In the genomic region with DNA sequence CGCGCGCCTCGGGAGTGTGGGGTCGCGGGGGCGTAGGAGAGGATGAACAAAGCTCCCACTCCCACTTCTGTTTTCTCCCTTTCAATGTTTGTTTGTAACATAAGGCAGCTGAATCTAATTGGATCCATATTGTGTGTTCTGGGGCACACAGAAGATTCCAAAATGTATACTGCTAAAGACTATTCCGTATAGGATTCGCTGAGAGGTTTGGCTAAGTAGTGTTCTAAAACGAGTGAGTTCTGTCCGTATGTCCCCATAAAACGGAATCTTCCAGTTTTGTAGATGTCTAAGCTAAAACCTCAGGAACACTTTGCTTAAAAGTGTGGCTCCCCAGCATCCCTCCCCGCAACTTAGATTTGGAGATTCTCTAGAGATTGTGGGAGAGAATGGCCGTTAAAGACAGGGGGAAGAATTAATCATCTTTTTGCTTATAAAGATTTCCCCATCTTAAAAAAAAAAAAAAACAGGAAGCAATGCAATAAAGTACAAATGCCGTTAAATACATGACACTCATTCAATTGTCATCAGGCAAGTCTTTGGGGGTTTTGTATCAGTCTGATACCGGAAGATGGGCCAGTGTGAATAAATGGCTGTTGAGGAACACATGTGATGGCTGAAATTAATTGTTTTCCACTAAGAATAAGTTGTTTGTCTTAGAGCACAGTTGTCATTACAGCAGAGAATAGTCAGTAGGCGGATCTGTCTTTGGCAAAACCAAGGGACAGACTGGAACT, we compare ENCODE assay signal across 10 cellular contexts. TPM values are rescaled to one million over a fixed set of nuclear protein-coding genes. Genes with fewer than 3 reads are reported as not detected.
A peak's percentile ranks its signal among the peaks of the same experiment; 100 is the strongest.
DNase-seq lines count a peak whose midpoint lies in the region; ATAC-seq, FAIRE-seq and TF ChIP-seq lines count a peak whose summit lies in the region.
"Had no signal": no experiment of that assay in that cellular context is flagged by ENCODE, and none has a peak within 500 bp of the region (broad histone marks: within the 10 kb centered on the region; RNA-seq: fewer than 3 reads in every experiment).

No MANE protein-coding gene starts in this region.

- H3K27ac ChIP-seq in astrocyte (ENCODE audit: low read depth, low read length) (no peak overlapping the region), lower lobe of right lung (peak overlapping the region; percentile 83), tibial nerve (peak overlapping the region in 2 of 4 donors; percentile 83 to 85)
- H3K27ac ChIP-seq: C4-2B had no signal

- H3K79me2 ChIP-seq in astrocyte (ENCODE audit: insufficient read depth, low read length), result no peaks in the 10 kb centered on the region

- TF ChIP-seq POLR2A in tibial nerve (IDR thresholded peaks at IDR 0.05) (no peak), GM12892 (IDR thresholded peaks at IDR 0.05; ENCODE audit: low read depth, low read length) (no peak)

- TF ChIP-seq CTCF in astrocyte (IDR thresholded peaks at IDR 0.05; ENCODE audit: insufficient read depth, low read depth, low read length) (no peak), lower lobe of right lung (IDR thresholded peaks at IDR 0.05) (no peak), tibial nerve (IDR thresholded peaks at IDR 0.05) (no peak)

- TF ChIP-seq EP300 in tibial nerve (IDR thresholded peaks at IDR 0.05), result no peak

- H3K9me3 ChIP-seq in astrocyte (ENCODE audit: insufficient read depth, low read depth, low read length) (no peaks in the 10 kb centered on the region), lower lobe of right lung (no peaks in the 10 kb centered on the region), tibial nerve (no peaks in the 10 kb centered on the region)

- peaks cover 51% of the 10 kb centered on the region for H3K27me3 Mint-ChIP-seq in activated T-cell treated with anti-CD3 and anti-CD28 coated beads, Interleukin-2, amount 50 U/mL, for 24 hours
- no peaks in the 10 kb centered on the region for H3K27me3 Mint-ChIP-seq in astrocyte (ENCODE audit: low read depth, unreplicated experiment)

- no peaks in the 10 kb centered on the region for H3K36me3 Mint-ChIP-seq in activated T-cell treated with anti-CD3 and anti-CD28 coated beads, Interleukin-2, amount 50 U/mL, for 24 hours (ENCODE audit: low read depth)
- no peaks in the 10 kb centered on the region for H3K36me3 Mint-ChIP-seq in astrocyte (ENCODE audit: low read depth, unreplicated experiment)

- peaks cover 37% of the 10 kb centered on the region for H3K4me1 Mint-ChIP-seq in activated T-cell treated with anti-CD3 and anti-CD28 coated beads, Interleukin-2, amount 50 U/mL, for 24 hours (ENCODE audit: low read depth)
- H3K4me1 Mint-ChIP-seq in astrocyte (ENCODE audit: low read depth, unreplicated experiment), result peaks cover 5% of the 10 kb centered on the region

- no peak for ATAC-seq in lower lobe of right lung

- no peak for FAIRE-seq in astrocyte (lab: Jason Lieb, UNC)
- no peak for FAIRE-seq in GM12892 (lab: Jason Lieb, UNC)
- FAIRE-seq: bronchial epithelial cell had no signal

- no peak overlapping the region for H2AFZ ChIP-seq in astrocyte (ENCODE audit: low read depth, low read length)

- H3K36me3 ChIP-seq in astrocyte (ENCODE audit: insufficient read depth, low read length) (no peaks in the 10 kb centered on the region), lower lobe of right lung (peaks cover 8% of the 10 kb centered on the region), tibial nerve (no peaks in the 10 kb centered on the region)

- peak overlapping the region; percentile 80 for H3K4me3 Mint-ChIP-seq in activated T-cell treated with anti-CD3 and anti-CD28 coated beads, Interleukin-2, amount 50 U/mL, for 24 hours
- H3K4me3 Mint-ChIP-seq in astrocyte (ENCODE audit: unreplicated experiment), result peak overlapping the region; percentile 88

- no peak for DNase-seq in activated T-cell treated with anti-CD3 and anti-CD28 coated beads, Interleukin-2, amount 50 U/mL, for 24 hours
- no peak for DNase-seq in activated T-cell treated with anti-CD3 and anti-CD28 coated beads, Interleukin-2, amount 50 U/mL, for 1 hour
- DNase-seq in astrocyte (ENCODE audit: low read depth), result no peak
- DNase-seq in lower lobe of right lung, result no peak
- DNase-seq in tibial nerve (ENCODE audit: low spot score in 2 of 2), result peak in 1 of 2 donors; percentile 7
- DNase-seq in iPS-NIHi11 (ENCODE audit: low spot score), result no peak
- DNase-seq in NCI-H128 (lab: John Stamatoyannopoulos, UW; ENCODE audit: unreplicated experiment), result no peak
- DNase-seq in GM12892 (ENCODE audit: insufficient read length), result no peak

- H3K27ac Mint-ChIP-seq in activated T-cell treated with anti-CD3 and anti-CD28 coated beads, Interleukin-2, amount 50 U/mL, for 24 hours, result peak overlapping the region; percentile 42
- peak overlapping the region; percentile 86 for H3K27ac Mint-ChIP-seq in astrocyte (ENCODE audit: unreplicated experiment)

- H3K27me3 ChIP-seq in astrocyte (ENCODE audit: insufficient read depth, low read length), result peaks cover 22% of the 10 kb centered on the region
- H3K27me3 ChIP-seq in lower lobe of right lung (ENCODE audit: low read depth), result peaks cover 40% of the 10 kb centered on the region
- peaks cover 0 to 27% of the 10 kb centered on the region in 2 donors for H3K27me3 ChIP-seq in tibial nerve

- intact Hi-C loops in lower lobe of right lung (cut with DNase I), result no loop called here

- H3K9me3 Mint-ChIP-seq in activated T-cell treated with anti-CD3 and anti-CD28 coated beads, Interleukin-2, amount 50 U/mL, for 24 hours, result no peaks in the 10 kb centered on the region
- no peaks in the 10 kb centered on the region for H3K9me3 Mint-ChIP-seq in astrocyte (ENCODE audit: unreplicated experiment)

- peak overlapping the region; percentile 75 for H3K9ac ChIP-seq in astrocyte (ENCODE audit: low read length)

- no peaks in the 10 kb centered on the region for H4K20me1 ChIP-seq in astrocyte (ENCODE audit: insufficient read depth, low read length)

- peak overlapping the region; percentile 86 for H3K4me2 ChIP-seq in astrocyte (ENCODE audit: low read length)

- peaks cover 6% of the 10 kb centered on the region for H3K4me1 ChIP-seq in astrocyte (ENCODE audit: insufficient read depth, low read length)
- H3K4me1 ChIP-seq in lower lobe of right lung, result peaks cover 37% of the 10 kb centered on the region
- peaks cover 0 to 38% (median 14%) of the 10 kb centered on the region in 4 donors for H3K4me1 ChIP-seq in tibial nerve

- WGBS in tibial nerve, 2 donors, result 9 to 12% methylated on average over 13 to 17 of the region's 17 CpGs

- H3K4me3 ChIP-seq in astrocyte (ENCODE audit: insufficient read depth, low read depth, low read length) (peak overlapping the region; percentile 56), lower lobe of right lung (peak overlapping the region; percentile 62), tibial nerve (peak overlapping the region; percentile 28 to 65 (median 55))

RNA-seq across cellular contexts. Expression of gene EMILIN2, which starts 1.5 kb away (rescaled TPM):
- total RNA-seq in astrocyte (29.6 and 33.4 TPM in 2 replicates), lower lobe of right lung (51.5 TPM), tibial nerve (10 to 100 TPM; 29.1 to 70.8 (median 36.3) TPM)
- polyA plus RNA-seq in GM12892 (2012; ENCODE audit: missing spikeins), result 3.8 TPM
